In the genomic region with DNA sequence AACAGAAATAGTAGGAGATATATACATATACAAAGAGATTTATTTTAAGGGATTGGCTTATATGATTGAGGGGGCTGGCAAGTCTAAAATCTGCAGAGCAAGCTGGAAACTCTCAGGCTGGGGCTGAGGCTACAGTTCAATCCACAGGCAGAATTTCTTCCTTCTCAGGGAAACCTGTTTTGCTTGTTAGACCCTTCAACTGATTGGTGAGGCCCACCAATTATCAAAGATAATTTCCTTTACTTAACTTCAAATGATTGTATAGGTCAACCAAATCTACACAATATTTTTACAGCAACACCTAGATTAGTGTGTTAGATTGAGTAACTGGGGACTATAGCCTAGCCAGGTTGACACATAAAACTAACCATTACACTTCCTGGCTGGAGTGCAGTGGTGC, we compare ENCODE assay signal across 8 cellular contexts.
"Had no signal": no experiment of that assay in that cellular context is flagged by ENCODE, and none has a peak within 500 bp of the region (broad histone marks: within the 10 kb centered on the region; RNA-seq: fewer than 3 reads in every experiment).

No MANE protein-coding gene starts in this region.

- H3K4me3 ChIP-seq: GM12878 had no signal

- ATAC-seq: GM12878 had no signal

- DNase-seq: GDM1, GF-D8 had no signal

- FAIRE-seq: G401.6, GM12878, GM12891, GM12892, GM18507, GM19239 had no signal
